Comparison of ENCODE assay signal across 8 cellular contexts in the genomic region with DNA sequence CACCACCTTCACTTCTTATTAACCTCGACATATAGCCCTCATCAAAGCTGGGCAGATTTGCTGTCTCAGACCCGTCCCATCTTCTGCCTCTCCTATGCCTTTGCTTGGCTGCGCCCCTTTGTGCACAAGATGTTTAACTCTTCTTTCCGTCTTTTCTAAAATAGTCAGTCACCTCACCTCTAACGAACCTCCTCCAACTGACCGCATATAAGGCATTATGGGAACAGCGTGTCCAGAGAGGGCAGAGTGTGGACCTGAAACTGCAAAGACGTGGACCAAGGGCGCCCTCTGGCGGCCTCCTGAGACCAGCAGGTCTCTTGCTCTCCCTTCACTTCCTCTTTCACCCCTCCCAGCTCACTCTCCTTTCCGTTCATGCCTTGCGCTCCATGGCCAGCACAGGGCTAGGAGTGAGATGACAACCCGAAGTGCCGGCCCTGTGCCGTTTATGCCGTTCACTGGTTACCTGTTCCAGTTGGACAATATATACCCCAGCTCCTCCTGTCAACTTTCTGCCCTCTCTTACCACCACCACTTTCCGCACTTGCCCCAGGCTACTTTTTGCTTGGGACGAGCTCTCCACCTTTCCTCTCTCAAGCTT. TPM values are rescaled to one million over a fixed set of nuclear protein-coding genes. Genes with fewer than 3 reads are reported as not detected.
DNase-seq lines count a peak whose midpoint lies in the region; ATAC-seq and TF ChIP-seq lines count a peak whose summit lies in the region.

No MANE protein-coding gene starts in this region.

- no peaks in the 10 kb centered on the region for H3K27me3 Mint-ChIP-seq in natural killer cell treated with Interleukin-12 subunit alpha and Interleukin-12 subunit beta and Interleukin-15 and Interleukin-18, amount 100 ng/mL, for 72 hours
- H3K27me3 Mint-ChIP-seq in stimulated activated memory B cell treated with anti-CD40 and anti-IgM and Interleukin-4, amounts not matched to agents 10 μg/mL and 1 μg/mL and 100 μg/mL, for 72 hours, result no peaks in the 10 kb centered on the region

- H3K27ac ChIP-seq in KMS-11 (no peak overlapping the region; the same call in 1 of the 2 replicates), Peyer's patch (peak overlapping the region in 2 of 4 donors; percentile 26 to 44)

- peak; percentile 34 for DNase-seq in AG04449 (ENCODE audit: low read depth, low spot score)
- peak; percentile 83 to 95 (median 92) for DNase-seq in Peyer's patch
- peak; percentile 66 for DNase-seq in activated T-helper 1 cell treated with Interleukin-2 at 50 U/mL for 16 hours (ENCODE audit: low read depth)
- DNase-seq in fibroblast of peridontal ligament (ENCODE audit: extremely low read depth), result peak; percentile 94
- DNase-seq in natural killer cell treated with Interleukin-12 subunit alpha and Interleukin-12 subunit beta and Interleukin-15 and Interleukin-18, amount 100 ng/mL, for 72 hours (ENCODE audit: low spot score), result peak; percentile 87

- POLR2A ChIA-PET in AG04449 (lab: Yijun Ruan, JAX), result interaction anchor here (0.6 to 2.6 kb wide), 7 partner anchors 8 to 53 kb away, joined by 3 to 19 read pairs (median 4); partner anchors contain the start of gene CRABP2

- H3K4me1 ChIP-seq in KMS-11 (ENCODE audit: low read depth, poor library complexity, severe bottlenecking) (peaks cover 60% of the 10 kb centered on the region), Peyer's patch (peaks cover 11 to 32% (median 28%) of the 10 kb centered on the region in 4 donors)

- no peaks in the 10 kb centered on the region for H3K27me3 ChIP-seq in KMS-11 (ENCODE audit: insufficient read depth, low read depth)
- H3K27me3 ChIP-seq in Peyer's patch, result no peaks in the 10 kb centered on the region

- ATAC-seq in GM18867 (IDR thresholded peaks at IDR 0.05; ENCODE audit: unreplicated experiment), result peak; percentile 36
- peak; percentile 45 to 54 for ATAC-seq in natural killer cell treated with Interleukin-12 subunit alpha and Interleukin-12 subunit beta and Interleukin-15 and Interleukin-18, amount 100 ng/mL, for 72 hours
- ATAC-seq in stimulated activated memory B cell treated with anti-CD40 and anti-IgM and Interleukin-4, amounts not matched to agents 10 μg/mL and 1 μg/mL and 100 μg/mL, for 72 hours, result peak; percentile 67

- TF ChIP-seq CTCF in AG04449 (IDR thresholded peaks at IDR 0.05; ENCODE audit: insufficient read depth, low read length, missing control alignments) (peak; percentile 94), KMS-11 (conservative IDR thresholded peaks at IDR 0.05; ENCODE audit: low read depth, low read length) (peak; percentile 99), Peyer's patch (IDR thresholded peaks at IDR 0.05) (peak; percentile 88 to 97 (median 93))

- H3K4me3 ChIP-seq in AG04449 (ENCODE audit: low read depth, low read length) (peak overlapping the region; percentile 99), KMS-11 (IDR thresholded peaks at IDR 0.05; ENCODE audit: insufficient read depth, low read depth, low read length) (peak overlapping the region; percentile 94), Peyer's patch (peak overlapping the region; percentile 3 to 77 (median 44))

- H3K4me2 ChIP-seq in KMS-11, result peak overlapping the region; percentile 90

- peaks cover 29% of the 10 kb centered on the region for H3K36me3 Mint-ChIP-seq in natural killer cell treated with Interleukin-12 subunit alpha and Interleukin-12 subunit beta and Interleukin-15 and Interleukin-18, amount 100 ng/mL, for 72 hours
- H3K36me3 Mint-ChIP-seq in stimulated activated memory B cell treated with anti-CD40 and anti-IgM and Interleukin-4, amounts not matched to agents 10 μg/mL and 1 μg/mL and 100 μg/mL, for 72 hours, result peaks cover 30% of the 10 kb centered on the region

- H2AFZ ChIP-seq in KMS-11 (ENCODE audit: low read depth), result no peak overlapping the region

- no peaks in the 10 kb centered on the region for H3K9me3 Mint-ChIP-seq in natural killer cell treated with Interleukin-12 subunit alpha and Interleukin-12 subunit beta and Interleukin-15 and Interleukin-18, amount 100 ng/mL, for 72 hours
- H3K9me3 Mint-ChIP-seq in stimulated activated memory B cell treated with anti-CD40 and anti-IgM and Interleukin-4, amounts not matched to agents 10 μg/mL and 1 μg/mL and 100 μg/mL, for 72 hours, result no peaks in the 10 kb centered on the region

- peaks cover 20% of the 10 kb centered on the region for H4K20me1 ChIP-seq in KMS-11 (ENCODE audit: insufficient read depth)

- H3K9ac ChIP-seq in KMS-11, result peak overlapping the region; percentile 3; the same call in 1 of the 2 replicates

- H3K36me3 ChIP-seq in KMS-11 (ENCODE audit: insufficient read depth), result peaks cover 32% of the 10 kb centered on the region; the same call in 1 of the 2 replicates
- H3K36me3 ChIP-seq in Peyer's patch, result peaks cover 0 to 43% (median 0%) of the 10 kb centered on the region in 3 donors

- TF ChIP-seq POLR2A in Peyer's patch (IDR thresholded peaks at IDR 0.05), result peak in 1 of 2 donors; percentile 19

- H3K27ac Mint-ChIP-seq in natural killer cell treated with Interleukin-12 subunit alpha and Interleukin-12 subunit beta and Interleukin-15 and Interleukin-18, amount 100 ng/mL, for 72 hours, result no peak overlapping the region
- no peak overlapping the region for H3K27ac Mint-ChIP-seq in stimulated activated memory B cell treated with anti-CD40 and anti-IgM and Interleukin-4, amounts not matched to agents 10 μg/mL and 1 μg/mL and 100 μg/mL, for 72 hours

- no peak overlapping the region for H3K4me3 Mint-ChIP-seq in natural killer cell treated with Interleukin-12 subunit alpha and Interleukin-12 subunit beta and Interleukin-15 and Interleukin-18, amount 100 ng/mL, for 72 hours
- no peak overlapping the region for H3K4me3 Mint-ChIP-seq in stimulated activated memory B cell treated with anti-CD40 and anti-IgM and Interleukin-4, amounts not matched to agents 10 μg/mL and 1 μg/mL and 100 μg/mL, for 72 hours

- H3K79me2 ChIP-seq in KMS-11 (ENCODE audit: insufficient read depth, low read depth), result peaks cover 69% of the 10 kb centered on the region

- H3K4me1 Mint-ChIP-seq in natural killer cell treated with Interleukin-12 subunit alpha and Interleukin-12 subunit beta and Interleukin-15 and Interleukin-18, amount 100 ng/mL, for 72 hours (ENCODE audit: low read depth in 2 of 2), result peaks cover 28 to 39% of the 10 kb centered on the region in 2 donors
- H3K4me1 Mint-ChIP-seq in stimulated activated memory B cell treated with anti-CD40 and anti-IgM and Interleukin-4, amounts not matched to agents 10 μg/mL and 1 μg/mL and 100 μg/mL, for 72 hours, result peaks cover 37% of the 10 kb centered on the region

- CTCF ChIA-PET in AG04449 (lab: Yijun Ruan, JAX), result interaction anchor here (0.6 to 41.3 kb wide), 56 partner anchors 8 to 279 kb away, joined by 3 to 2951 read pairs (median 6); partner anchors contain the start of genes CRABP2, HAPLN2, HDGF and INSRR

- no peaks in the 10 kb centered on the region for H3K9me3 ChIP-seq in Peyer's patch

RNA-seq across cellular contexts. Expression of gene METTL25B, which starts 2.5 kb away (rescaled TPM):
- 10 to 100 TPM; 33.8 to 95.2 (median 64.9) TPM for total RNA-seq in Peyer's patch
- 10 to 100 TPM; 33.0 to 37.4 TPM for total RNA-seq in natural killer cell treated with Interleukin-12 subunit alpha and Interleukin-12 subunit beta and Interleukin-15 and Interleukin-18, amount 100 ng/mL, for 72 hours

RNA-seq across cellular contexts. Expression of gene ISG20L2, which starts 2.8 kb away (rescaled TPM):
- total RNA-seq in Peyer's patch, result 10 to 100 TPM; 22.4 to 47.2 (median 27.9) TPM
- total RNA-seq in natural killer cell treated with Interleukin-12 subunit alpha and Interleukin-12 subunit beta and Interleukin-15 and Interleukin-18, amount 100 ng/mL, for 72 hours, result 10 to 100 TPM; 67.5 to 97.5 TPM

RNA-seq across cellular contexts. Expression of gene MRPL24, which starts 15.1 kb away (rescaled TPM):
- 10 to 100 TPM; 15.7 to 35.8 (median 22.0) TPM for total RNA-seq in Peyer's patch
- 10 to 100 TPM; 52.9 to 71.2 TPM for total RNA-seq in natural killer cell treated with Interleukin-12 subunit alpha and Interleukin-12 subunit beta and Interleukin-15 and Interleukin-18, amount 100 ng/mL, for 72 hours

RNA-seq across cellular contexts. Expression of gene CRABP2, which starts 20.4 kb away (rescaled TPM):
- total RNA-seq in Peyer's patch, result 1 to 10 TPM in 2 of 4 donors, not detected in 2; 3.6 to 5.0 TPM
- 1 to 10 TPM; 2.4 to 4.6 TPM for total RNA-seq in natural killer cell treated with Interleukin-12 subunit alpha and Interleukin-12 subunit beta and Interleukin-15 and Interleukin-18, amount 100 ng/mL, for 72 hours

RNA-seq across cellular contexts. Expression of gene HDGF, which starts 25.7 kb away (rescaled TPM):
- total RNA-seq in Peyer's patch, result 100 to 1,000 TPM; 234 to 309 (median 281) TPM
- 100 to 1,000 TPM; 208 to 308 TPM for total RNA-seq in natural killer cell treated with Interleukin-12 subunit alpha and Interleukin-12 subunit beta and Interleukin-15 and Interleukin-18, amount 100 ng/mL, for 72 hours

Comparison
In these comparisons a context has a peak if more than half of its experiments do, and no peak if none do; other contexts are left out.
1. DNase-seq: peak in every context shown above with its lines; median percentile 94 in fibroblast of peridontal ligament; 92 in Peyer's patch; 87 in natural killer cell treated with Interleukin-12 subunit alpha and Interleukin-12 subunit beta and Interleukin-15 and Interleukin-18, amount 100 ng/mL, for 72 hours; 66 in activated T-helper 1 cell treated with Interleukin-2 at 50 U/mL for 16 hours; 34 in AG04449.
2. H3K4me3 ChIP-seq: peak in every context shown above with its lines; median percentile 99 in AG04449; 94 in KMS-11; 44 in Peyer's patch.